Comparison of ENCODE assay signal across 28 cellular contexts in the genomic region with DNA sequence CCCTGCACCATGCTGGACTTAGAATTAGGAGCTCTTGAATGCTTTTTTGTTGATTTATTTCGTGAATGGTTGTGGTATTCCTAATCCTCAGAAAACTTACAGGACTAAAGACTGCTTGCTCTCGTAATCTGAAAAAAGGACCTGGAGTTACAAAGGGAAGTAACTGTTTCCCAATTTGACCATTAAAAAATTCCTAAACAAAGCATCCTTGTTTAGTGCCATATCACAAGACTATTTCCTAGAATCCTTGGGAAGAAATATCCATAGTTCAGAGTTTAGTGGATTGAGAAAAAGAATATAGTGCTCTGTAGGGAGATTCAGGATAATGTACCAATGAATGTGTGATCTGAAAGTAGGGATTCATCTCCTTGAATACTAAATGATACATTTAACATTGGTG.
"Had no signal": no experiment of that assay in that cellular context is flagged by ENCODE, and none has a peak within 500 bp of the region (broad histone marks: within the 10 kb centered on the region; RNA-seq: fewer than 3 reads in every experiment).

No MANE protein-coding gene starts in this region.

- H3K27ac Mint-ChIP-seq: naive thymus-derived CD8-positive, alpha-beta T cell; natural killer cell treated with Interleukin-12 subunit alpha and Interleukin-12 subunit beta and Interleukin-15 and Interleukin-18, amount 100 ng/mL, for 72 hours; nephron progenitor cell; stimulated activated memory B cell treated with anti-CD40 and anti-IgM and Interleukin-4, amounts not matched to agents 10 μg/mL and 1 μg/mL and 100 μg/mL, for 72 hours; stimulated activated naive CD8-positive, alpha-beta T cell treated with anti-CD3 and anti-CD28 coated beads, Interleukin-15, amount 100 ng/mL, for 72 hours; type B pancreatic cell had no signal

- H3K27me3 Mint-ChIP-seq: stimulated activated memory B cell treated with anti-CD40 and anti-IgM and Interleukin-4, amounts not matched to agents 10 μg/mL and 1 μg/mL and 100 μg/mL, for 72 hours; type B pancreatic cell had no signal

- H3K9me3 ChIP-seq: neutrophil, pancreas, psoas muscle, right lobe of liver, sigmoid colon, suprapubic skin, testis, tibial artery, transverse colon, upper lobe of right lung, uterus had no signal

- H3K9me3 Mint-ChIP-seq: naive thymus-derived CD8-positive, alpha-beta T cell; natural killer cell treated with Interleukin-12 subunit alpha and Interleukin-12 subunit beta and Interleukin-15 and Interleukin-18, amount 100 ng/mL, for 72 hours; nephron progenitor cell; stimulated activated memory B cell treated with anti-CD40 and anti-IgM and Interleukin-4, amounts not matched to agents 10 μg/mL and 1 μg/mL and 100 μg/mL, for 72 hours; stimulated activated naive CD8-positive, alpha-beta T cell treated with anti-CD3 and anti-CD28 coated beads, Interleukin-15, amount 100 ng/mL, for 72 hours; type B pancreatic cell had no signal

- H3K36me3 Mint-ChIP-seq: naive thymus-derived CD8-positive, alpha-beta T cell; natural killer cell treated with Interleukin-12 subunit alpha and Interleukin-12 subunit beta and Interleukin-15 and Interleukin-18, amount 100 ng/mL, for 72 hours; stimulated activated memory B cell treated with anti-CD40 and anti-IgM and Interleukin-4, amounts not matched to agents 10 μg/mL and 1 μg/mL and 100 μg/mL, for 72 hours; type B pancreatic cell had no signal

- DNase-seq: naive thymus-derived CD8-positive, alpha-beta T cell; nucleus accumbens; pancreas; psoas muscle; right cardiac atrium; right lobe of liver; sigmoid colon; stimulated activated CD4-positive, alpha-beta T cell treated with anti-CD3 and anti-CD28 coated beads, Interleukin-15, amount 100 ng/mL, for 24 hours; stimulated activated CD4-positive, alpha-beta T cell treated with anti-CD3 and anti-CD28 coated beads, Interleukin-2, amount 100 ng/mL, for 24 hours; stimulated activated CD4-positive, alpha-beta T cell treated with anti-CD3 and anti-CD28 coated beads, Interleukin-2, amount 100 ng/mL, for 48 hours; stimulated activated CD4-positive, alpha-beta T cell treated with anti-CD3 and anti-CD28 coated beads, Interleukin-4, amount 100 ng/mL, for 4 hours; stimulated activated CD8-positive, alpha-beta memory T cell treated with anti-CD3 and anti-CD28 coated beads, Interleukin-4, amount 100 ng/mL, for 48 hours; stimulated activated naive CD4-positive, alpha-beta T cell; stimulated activated naive CD8-positive, alpha-beta T cell treated with anti-CD3 and anti-CD28 coated beads, Interleukin-15, amount 100 ng/mL, for 72 hours; stimulated activated naive CD8-positive, alpha-beta T cell treated with anti-CD3 and anti-CD28 coated beads, Interleukin-15, Interleukin-2, amounts not matched to agents 100 U/mL and 50 U/mL, for 24 hours; substantia nigra; testis; tibial artery; transverse colon; upper lobe of right lung; uterus had no signal

- ATAC-seq: naive thymus-derived CD8-positive, alpha-beta T cell; natural killer cell treated with Interleukin-12 subunit alpha and Interleukin-12 subunit beta and Interleukin-15 and Interleukin-18, amount 100 ng/mL, for 72 hours; psoas muscle; right cardiac atrium; right lobe of liver; stimulated activated memory B cell treated with anti-CD40 and anti-IgM and Interleukin-4, amounts not matched to agents 10 μg/mL and 1 μg/mL and 100 μg/mL, for 72 hours; stimulated activated naive CD8-positive, alpha-beta T cell treated with anti-CD3 and anti-CD28 coated beads, Interleukin-15, amount 100 ng/mL, for 72 hours; stimulated activated naive CD8-positive, alpha-beta T cell treated with anti-CD3 and anti-CD28 coated beads, Interleukin-15, Interleukin-2, amounts not matched to agents 100 U/mL and 50 U/mL, for 24 hours; upper lobe of right lung had no signal

- H3K4me1 Mint-ChIP-seq: naive thymus-derived CD8-positive, alpha-beta T cell; stimulated activated memory B cell treated with anti-CD40 and anti-IgM and Interleukin-4, amounts not matched to agents 10 μg/mL and 1 μg/mL and 100 μg/mL, for 72 hours; stimulated activated naive CD8-positive, alpha-beta T cell treated with anti-CD3 and anti-CD28 coated beads, Interleukin-15, amount 100 ng/mL, for 72 hours had no signal

- FAIRE-seq: pancreas, small intestine had no signal

- H3K4me3 Mint-ChIP-seq: naive thymus-derived CD8-positive, alpha-beta T cell; natural killer cell treated with Interleukin-12 subunit alpha and Interleukin-12 subunit beta and Interleukin-15 and Interleukin-18, amount 100 ng/mL, for 72 hours; nephron progenitor cell; stimulated activated memory B cell treated with anti-CD40 and anti-IgM and Interleukin-4, amounts not matched to agents 10 μg/mL and 1 μg/mL and 100 μg/mL, for 72 hours; stimulated activated naive CD8-positive, alpha-beta T cell treated with anti-CD3 and anti-CD28 coated beads, Interleukin-15, amount 100 ng/mL, for 72 hours; type B pancreatic cell had no signal
